Comparison of ENCODE assay signal across 9 cellular contexts in genomic region chr12:89166525-89166934, GRCh38.
DNase-seq lines count a peak whose midpoint lies in the region; ATAC-seq, FAIRE-seq and TF ChIP-seq lines count a peak whose summit lies in the region.
"Had no signal": no experiment of that assay in that cellular context is flagged by ENCODE, and none has a peak within 500 bp of the region (broad histone marks: within the 10 kb centered on the region; RNA-seq: fewer than 3 reads in every experiment).

No MANE protein-coding gene starts in this region.

- ATAC-seq in GM19467 (IDR thresholded peaks at IDR 0.05; ENCODE audit: unreplicated experiment) (peak; percentile 92), HG03521 (IDR thresholded peaks at IDR 0.05; ENCODE audit: unreplicated experiment) (peak; percentile 96)
- ATAC-seq in stimulated activated effector memory CD8-positive, alpha-beta T cell treated with anti-CD3 and anti-CD28 coated beads, Interleukin-12 subunit alpha, Interleukin-12 subunit beta, amount 100 ng/mL, for 72 hours, result peak; percentile 6

- no peak for FAIRE-seq in RCC 7860 (lab: Jason Lieb, UNC)

- no peak overlapping the region for H3K4me3 ChIP-seq in HAP-1

- H3K9me3 Mint-ChIP-seq in CD14-positive monocyte, result peaks cover 0 to 2% (median 0%) of the 10 kb centered on the region in 7 donors
- H3K9me3 Mint-ChIP-seq in chondrocyte (ENCODE audit: low read depth), result no peaks in the 10 kb centered on the region
- H3K9me3 Mint-ChIP-seq in stimulated activated effector memory CD8-positive, alpha-beta T cell treated with anti-CD3 and anti-CD28 coated beads, Interleukin-12 subunit alpha, Interleukin-12 subunit beta, amount 100 ng/mL, for 72 hours, result peaks cover 4% of the 10 kb centered on the region
- H3K9me3 Mint-ChIP-seq: activated naive CD8-positive, alpha-beta T cell treated with anti-CD3 and anti-CD28 coated beads, Interleukin-2, amount 10 ng/mL, durations not matched to agents 7 days and 5 days had no signal

- H3K4me3 Mint-ChIP-seq in CD14-positive monocyte (peak overlapping the region in 1 of 2 donors; percentile 33), chondrocyte (ENCODE audit: unreplicated experiment) (no peak overlapping the region)
- H3K4me3 Mint-ChIP-seq in stimulated activated effector memory CD8-positive, alpha-beta T cell treated with anti-CD3 and anti-CD28 coated beads, Interleukin-12 subunit alpha, Interleukin-12 subunit beta, amount 100 ng/mL, for 72 hours, result no peak overlapping the region
- H3K4me3 Mint-ChIP-seq: activated naive CD8-positive, alpha-beta T cell treated with anti-CD3 and anti-CD28 coated beads, Interleukin-2, amount 10 ng/mL, durations not matched to agents 7 days and 5 days had no signal

- H3K4me1 Mint-ChIP-seq in CD14-positive monocyte (peaks cover 44% of the 10 kb centered on the region), chondrocyte (ENCODE audit: low read depth) (peaks cover 23% of the 10 kb centered on the region)
- H3K4me1 Mint-ChIP-seq in stimulated activated effector memory CD8-positive, alpha-beta T cell treated with anti-CD3 and anti-CD28 coated beads, Interleukin-12 subunit alpha, Interleukin-12 subunit beta, amount 100 ng/mL, for 72 hours, result peaks cover 22% of the 10 kb centered on the region

- in situ Hi-C loops in HAP-1 (cut with MboI; ENCODE audit: low sequenced_read_pairs), result no loop called here

- H3K27me3 Mint-ChIP-seq in CD14-positive monocyte (ENCODE audit: low read depth in 3 of 3) (peaks cover 0 to 2% (median 0%) of the 10 kb centered on the region in 3 donors), chondrocyte (ENCODE audit: low read depth) (no peaks in the 10 kb centered on the region)
- H3K27me3 Mint-ChIP-seq: activated naive CD8-positive, alpha-beta T cell treated with anti-CD3 and anti-CD28 coated beads, Interleukin-2, amount 10 ng/mL, durations not matched to agents 7 days and 5 days had no signal

- H3K27me3 ChIP-seq in HAP-1 (ENCODE audit: low read depth), result no peaks in the 10 kb centered on the region

- TF ChIP-seq CTCF in CD14-positive monocyte (IDR thresholded peaks at IDR 0.05) (no peak), chondrocyte (IDR thresholded peaks at IDR 0.05) (no peak)

- no peaks in the 10 kb centered on the region for H3K9me3 ChIP-seq in HAP-1

- DNase-seq in CD14-positive monocyte (ENCODE audit: low spot score) (peak; percentile 45), chondrocyte (ENCODE audit: low spot score) (no peak), RCC 7860 (ENCODE audit: low spot score) (no peak), HAP-1 (ENCODE audit: low spot score in 2 of 2) (no peak), iPS-NIHi11 (ENCODE audit: low spot score) (no peak)
- DNase-seq in stimulated activated effector memory CD8-positive, alpha-beta T cell treated with anti-CD3 and anti-CD28 coated beads, Interleukin-12 subunit alpha, Interleukin-12 subunit beta, amount 100 ng/mL, for 72 hours (ENCODE audit: low spot score in 2 of 2), result no peak
- DNase-seq: activated naive CD8-positive, alpha-beta T cell treated with anti-CD3 and anti-CD28 coated beads, Interleukin-2, amount 10 ng/mL, durations not matched to agents 7 days and 5 days had no signal

- no peaks in the 10 kb centered on the region for H3K36me3 ChIP-seq in HAP-1 (replicated peaks)

- intact Hi-C loops in CD14-positive monocyte (cut with micrococcal nuclease), result loop anchor here in 1 of 2 donors (10.0 kb wide), 1 partner anchor 48 kb away; no protein-coding TSS in a partner anchor

- H3K27ac Mint-ChIP-seq in CD14-positive monocyte, result peak overlapping the region in 5 of 7 donors; percentile 94 to 98 (median 98)
- peak overlapping the region; percentile 92 for H3K27ac Mint-ChIP-seq in chondrocyte (ENCODE audit: unreplicated experiment)
- H3K27ac Mint-ChIP-seq in stimulated activated effector memory CD8-positive, alpha-beta T cell treated with anti-CD3 and anti-CD28 coated beads, Interleukin-12 subunit alpha, Interleukin-12 subunit beta, amount 100 ng/mL, for 72 hours, result peak overlapping the region; percentile 79
- H3K27ac Mint-ChIP-seq: activated naive CD8-positive, alpha-beta T cell treated with anti-CD3 and anti-CD28 coated beads, Interleukin-2, amount 10 ng/mL, durations not matched to agents 7 days and 5 days had no signal

- H3K36me3 Mint-ChIP-seq in CD14-positive monocyte (peaks cover 3 to 4% of the 10 kb centered on the region in 2 donors), chondrocyte (ENCODE audit: low read depth) (no peaks in the 10 kb centered on the region)
- H3K36me3 Mint-ChIP-seq in stimulated activated effector memory CD8-positive, alpha-beta T cell treated with anti-CD3 and anti-CD28 coated beads, Interleukin-12 subunit alpha, Interleukin-12 subunit beta, amount 100 ng/mL, for 72 hours, result no peaks in the 10 kb centered on the region

- no peaks in the 10 kb centered on the region for H3K4me1 ChIP-seq in HAP-1

Comparison
In these comparisons a context has a peak if more than half of its experiments do, and no peak if none do; other contexts are left out.
1. ATAC-seq: peak in every context shown above with its lines; median percentile 96 in HG03521; 92 in GM19467; 6 in stimulated activated effector memory CD8-positive, alpha-beta T cell treated with anti-CD3 and anti-CD28 coated beads, Interleukin-12 subunit alpha, Interleukin-12 subunit beta, amount 100 ng/mL, for 72 hours.